ENCODE assay signal across 26 cellular contexts in genomic region chr12:105834496-105834895, GRCh38.
"Had no signal": no experiment of that assay in that cellular context is flagged by ENCODE, and none has a peak within 500 bp of the region (broad histone marks: within the 10 kb centered on the region; RNA-seq: fewer than 3 reads in every experiment).

No MANE protein-coding gene starts in this region.

- H3K27ac ChIP-seq: epithelial cell of prostate, foreskin keratinocyte, gastroesophageal sphincter, heart right ventricle, left lung, lower lobe of right lung had no signal

- H3K27me3 ChIP-seq: foreskin keratinocyte, gastroesophageal sphincter, heart right ventricle, left lung had no signal

- H3K9me3 Mint-ChIP-seq: dendritic cell treated with granulocyte-macrophage colony-stimulating factor and Interleukin-4, amounts not matched to agents 40 ng/mL and 50 ng/mL, for 4 days; endodermal cell; mesothelial cell of epicardium had no signal

- FAIRE-seq: colon, endometrium, frontal cortex, islet of Langerhans, keratinocyte had no signal

- H3K36me3 Mint-ChIP-seq: mesothelial cell of epicardium had no signal

- H3K4me1 ChIP-seq: foreskin keratinocyte, gastroesophageal sphincter, left lung, lower lobe of right lung had no signal

- ATAC-seq: effector memory CD8-positive, alpha-beta T cell; esophagus mucosa; foreskin keratinocyte; gastroesophageal sphincter; heart right ventricle; left cardiac atrium; left lung; left ventricle myocardium superior; lower lobe of right lung; mucosa of descending colon had no signal

- H3K4me3 Mint-ChIP-seq: dendritic cell treated with granulocyte-macrophage colony-stimulating factor and Interleukin-4, amounts not matched to agents 40 ng/mL and 50 ng/mL, for 4 days; effector memory CD8-positive, alpha-beta T cell; endodermal cell; mesothelial cell of epicardium had no signal

- H3K27me3 Mint-ChIP-seq: dendritic cell treated with granulocyte-macrophage colony-stimulating factor and Interleukin-4, amounts not matched to agents 40 ng/mL and 50 ng/mL, for 4 days had no signal

- H3K9me3 ChIP-seq: gastroesophageal sphincter, heart right ventricle, left lung, lower lobe of right lung, mucosa of descending colon had no signal

- H3K27ac Mint-ChIP-seq: dendritic cell treated with granulocyte-macrophage colony-stimulating factor and Interleukin-4, amounts not matched to agents 40 ng/mL and 50 ng/mL, for 4 days; effector memory CD8-positive, alpha-beta T cell; endodermal cell; mesothelial cell of epicardium had no signal

- H3K36me3 ChIP-seq: gastroesophageal sphincter, heart right ventricle, left lung, lower lobe of right lung had no signal

- H3K4me3 ChIP-seq: coronary artery, gastroesophageal sphincter, heart right ventricle, left lung, lower lobe of right lung, mucosa of descending colon had no signal

- DNase-seq: effector CD8-positive, alpha-beta T cell; effector memory CD8-positive, alpha-beta T cell; endodermal cell; erythroblast; foreskin keratinocyte; glutamatergic neuron; head of caudate nucleus; heart right ventricle; hippocampal formation; left cardiac atrium; left lung; left ventricle myocardium superior; lower lobe of right lung; mesenchymal stem cell; mucosa of descending colon had no signal
